1 cellular context compared by ENCODE assay signal in genomic region chr10:72162978-72163377, GRCh38.
TF ChIP-seq lines count a peak whose summit lies in the region.

No MANE protein-coding gene starts in this region.

TF ChIP-seq in HCT116, 20 proteins besides CTCF, POLR2A, EP300 and RAD21 (continued from another document):
- TF ChIP-seq REST (IDR thresholded peaks at IDR 0.05; ENCODE audit: low read depth) (no peak), ATF3 (IDR thresholded peaks at IDR 0.05) (no peak), EZH2phosphoT487 (IDR thresholded peaks at IDR 0.05; ENCODE audit: borderline replicate concordance) (no peak)
